Comparison of ENCODE assay signal across 24 cellular contexts in genomic region chr2:105680357-105680756, GRCh38.
A peak's percentile ranks its signal among the peaks of the same experiment; 100 is the strongest.
DNase-seq lines count a peak whose midpoint lies in the region; ATAC-seq, FAIRE-seq and TF ChIP-seq lines count a peak whose summit lies in the region.
"Had no signal": no experiment of that assay in that cellular context is flagged by ENCODE, and none has a peak within 500 bp of the region (broad histone marks: within the 10 kb centered on the region; RNA-seq: fewer than 3 reads in every experiment).

No MANE protein-coding gene starts in this region.

- no peak for FAIRE-seq in HepG2 (lab: Jason Lieb, UNC)
- FAIRE-seq: A549, GM12878, GM12892, GM18507 had no signal

- TF ChIP-seq CTCF in HepG2 (CRISPR knock-in tag; IDR thresholded peaks at IDR 0.05) (no peak), right lobe of liver (IDR thresholded peaks at IDR 0.05) (no peak), esophagus muscularis mucosa (IDR thresholded peaks at IDR 0.05) (no peak), testis (IDR thresholded peaks at IDR 0.05) (no peak)

- 4% methylated on average over 7 of the region's 7 CpGs for WGBS in HepG2 (ENCODE audit: low lambda C conversion rate)
- WGBS in right lobe of liver (ENCODE audit: insufficient coverage, low coverage, low lambda C conversion rate, missing lambda C conversion rate): 72% methylated on average over 7 of the region's 7 CpGs
- WGBS in esophagus muscularis mucosa: 62% methylated on average over 7 of the region's 7 CpGs
- 66 to 70% methylated on average over 7 of the region's 7 CpGs for whole genome bisulfite sequencing in testis, 2 donors

- ATAC-seq in HepG2 (no peak), right lobe of liver (no peak)
- ATAC-seq: A549, GM12878 had no signal

- H3K9ac ChIP-seq in HepG2 (ENCODE audit: insufficient read depth, low read depth, low read length): no peak overlapping the region
- H3K9ac ChIP-seq: BLaER1 treated with 17β-estradiol and CSF1 and Interleukin-3, amounts not matched to agents 10 nM and 100 nM had no signal

- H3K9me3 ChIP-seq in HepG2 (ENCODE audit: low read length) (no peaks in the 10 kb centered on the region), right lobe of liver (no peaks in the 10 kb centered on the region), esophagus muscularis mucosa (no peaks in the 10 kb centered on the region), testis (no peaks in the 10 kb centered on the region)
- H3K9me3 ChIP-seq: A549 had no signal

- H3K27me3 ChIP-seq in HepG2 (ENCODE audit: control insufficient read depth in 1 of 2, insufficient read depth in 2 of 2, low read length in 2 of 2): peaks cover 3 to 51% of the 10 kb centered on the region in 2 experiments; a peak in 2 of 5 replicates
- no peaks in the 10 kb centered on the region for H3K27me3 ChIP-seq in right lobe of liver
- peaks cover 0 to 5% (median 0%) of the 10 kb centered on the region in 4 donors for H3K27me3 ChIP-seq in esophagus muscularis mucosa
- no peaks in the 10 kb centered on the region for H3K27me3 ChIP-seq in testis
- H3K27me3 ChIP-seq: BLaER1 treated with 17β-estradiol and CSF1 and Interleukin-3, amounts not matched to agents 10 nM and 100 nM had no signal

- CTCF ChIA-PET in HepG2 (lab: Yijun Ruan, JAX; ENCODE audit: low intra/inter-chr PET ratio, low total read pairs): no interaction called here

- in situ Hi-C loops in HepG2 (cut with HindIII; ENCODE audit: extremely low pct_ligation_motif_present, low pct_unique_long_range_greater_than_20kb): no loop called here

- no peak overlapping the region for H3K27ac ChIP-seq in HepG2 (ENCODE audit: extremely low read length, insufficient read depth, low read length)
- H3K27ac ChIP-seq in right lobe of liver: no peak overlapping the region
- H3K27ac ChIP-seq in esophagus muscularis mucosa (replicated peaks in 1 of 4): no peak overlapping the region
- no peak overlapping the region for H3K27ac ChIP-seq in testis
- H3K27ac ChIP-seq: 22Rv1; A549; BLaER1 treated with 17β-estradiol and CSF1 and Interleukin-3, amounts not matched to agents 10 nM and 100 nM; C4-2B had no signal

- TF ChIP-seq EP300 in HepG2 (IDR thresholded peaks at IDR 0.05; ENCODE audit: low read depth in 2 of 2, low read length in 2 of 2): no peak
- no peak for TF ChIP-seq EP300 in HepG2 (CRISPR knock-in tag; IDR thresholded peaks at IDR 0.05; ENCODE audit: borderline replicate concordance)
- no peak for TF ChIP-seq EP300 in esophagus muscularis mucosa (IDR thresholded peaks at IDR 0.05)

- H3K4me3 ChIP-seq in HepG2 (replicated peaks in 1 of 3; ENCODE audit: insufficient read depth in 1 of 3, low read depth in 2 of 3, low read length in 3 of 3) (no peak overlapping the region), right lobe of liver (no peak overlapping the region), esophagus muscularis mucosa (no peak overlapping the region), testis (no peak overlapping the region)
- H3K4me3 ChIP-seq: A549; BLaER1 treated with 17β-estradiol and CSF1 and Interleukin-3, amounts not matched to agents 10 nM and 100 nM; GM12878 had no signal

- POLR2A ChIA-PET in HepG2 (lab: Yijun Ruan, JAX): no interaction called here

- no peak for TF ChIP-seq RAD21 in HepG2 (CRISPR knock-in tag; IDR thresholded peaks at IDR 0.05)

- H3K36me3 ChIP-seq in HepG2 (replicated peaks in 1 of 2; ENCODE audit: control insufficient read depth in 1 of 2, insufficient read depth in 2 of 2, low read length in 2 of 2): no peaks in the 10 kb centered on the region
- no peaks in the 10 kb centered on the region for H3K36me3 ChIP-seq in right lobe of liver
- no peaks in the 10 kb centered on the region for H3K36me3 ChIP-seq in esophagus muscularis mucosa
- no peaks in the 10 kb centered on the region for H3K36me3 ChIP-seq in testis (ENCODE audit: low read depth, missing control alignments)
- H3K36me3 ChIP-seq: BLaER1 treated with 17β-estradiol and CSF1 and Interleukin-3, amounts not matched to agents 10 nM and 100 nM had no signal

- H3K4me2 ChIP-seq in HepG2 (ENCODE audit: low read depth, low read length): no peak overlapping the region
- H3K4me2 ChIP-seq: A549; BLaER1 treated with 17β-estradiol and CSF1 and Interleukin-3, amounts not matched to agents 10 nM and 100 nM had no signal

- intact Hi-C loops in HepG2 (cut with micrococcal nuclease; ENCODE audit: unreplicated experiment): no loop called here
- intact Hi-C loops in right lobe of liver (cut with DNase I): no loop called here
- intact Hi-C loops in esophagus muscularis mucosa (cut with DNase I): no loop called here
- intact Hi-C loops in testis (cut with DNase I; ENCODE audit: low total_unique reads): no loop called here

- no peaks in the 10 kb centered on the region for H4K20me1 ChIP-seq in HepG2 (ENCODE audit: insufficient read depth, low read length)
- H4K20me1 ChIP-seq: BLaER1 treated with 17β-estradiol and CSF1 and Interleukin-3, amounts not matched to agents 10 nM and 100 nM had no signal

- TF ChIP-seq POLR2A in HepG2 (IDR thresholded peaks at IDR 0.05; ENCODE audit: insufficient read depth in 1 of 2, low read depth in 2 of 2, low read length in 2 of 2) (no peak), right lobe of liver (IDR thresholded peaks at IDR 0.05) (no peak), esophagus muscularis mucosa (IDR thresholded peaks at IDR 0.05; ENCODE audit: low read depth) (no peak), testis (IDR thresholded peaks at IDR 0.05) (no peak)

- H3K79me2 ChIP-seq in HepG2 (ENCODE audit: insufficient read depth, low read length): no peaks in the 10 kb centered on the region

- H3K4me1 ChIP-seq in HepG2 (ENCODE audit: insufficient read depth, low read length) (no peaks in the 10 kb centered on the region), right lobe of liver (no peaks in the 10 kb centered on the region), esophagus muscularis mucosa (peaks cover 0 to 5% (median 0%) of the 10 kb centered on the region in 4 donors), testis (no peaks in the 10 kb centered on the region)
- H3K4me1 ChIP-seq: A549 had no signal

- BruUV-seq in HepG2 (replicated peaks; lab: Mats Ljungman, UMichigan): no TSS peak

- DNase-seq in HepG2 (ENCODE audit: low spot score) (no peak), right lobe of liver (no peak), esophagus muscularis mucosa (ENCODE audit: extremely low spot score) (peak; percentile 87), testis (peak; percentile 65), kidney tubule cell (ENCODE audit: low spot score) (no peak)
- DNase-seq: AML-193; CD4-positive, alpha-beta memory T cell; CD4-positive, CD25-positive, alpha-beta regulatory T cell; CD8-positive, alpha-beta memory T cell; COR-L47; DMS 273 treated with DMSO at 0.1 percent for 48 hours; DMS153; DMS53; DMS79; DND-41; EL; GDM1 had no signal

- no peak overlapping the region for H2AFZ ChIP-seq in HepG2 (ENCODE audit: low read length)

TF ChIP-seq in HepG2, 621 proteins besides CTCF, POLR2A, EP300 and RAD21:
- TF ChIP-seq CSRNP1 (CRISPR knock-in tag; IDR thresholded peaks at IDR 0.05) (no peak), CREB1 (IDR thresholded peaks at IDR 0.05) (0 out of 2 replicates have a peak, but pooled peaks have one; percentile 13), CREB1 (CRISPR knock-in tag; IDR thresholded peaks at IDR 0.05) (no peak)

Comparison
In these comparisons a context has a peak if more than half of its experiments do, and no peak if none do; other contexts are left out.
1. DNase-seq: peak in esophagus muscularis mucosa (single experiment) and testis (single experiment); none in HepG2 (single experiment), right lobe of liver (0 of 3) and kidney tubule cell (single experiment).